ENCODE assay signal across 28 cellular contexts in genomic region chr10:63439607-63440006, GRCh38.
"Had no signal": no experiment of that assay in that cellular context is flagged by ENCODE, and none has a peak within 500 bp of the region (broad histone marks: within the 10 kb centered on the region; RNA-seq: fewer than 3 reads in every experiment).

No MANE protein-coding gene starts in this region.

- FAIRE-seq: keratinocyte had no signal

- H3K4me3 ChIP-seq: hepatocyte, lower lobe of right lung, neural progenitor cell, psoas muscle, right lobe of liver, stomach, testis, thyroid gland, transverse colon, upper lobe of left lung had no signal

- H3K27me3 ChIP-seq: hepatocyte, neural progenitor cell, right lobe of liver, stomach, testis, thyroid gland, transverse colon, upper lobe of left lung had no signal

- H3K9me3 ChIP-seq: lower lobe of right lung, neutrophil, psoas muscle, right lobe of liver, stomach, testis, thyroid gland, transverse colon, upper lobe of left lung had no signal

- ATAC-seq: left cardiac atrium; left lobe of liver; lower lobe of right lung; natural killer cell; right lobe of liver; stimulated activated naive B cell treated with anti-CD40 and anti-IgM and Interleukin-4, amounts not matched to agents 10 μg/mL and 1 μg/mL and 100 μg/mL, for 72 hours; stimulated activated naive CD8-positive, alpha-beta T cell treated with anti-CD3 and anti-CD28 coated beads, Interleukin-15, Interleukin-2, amounts not matched to agents 100 U/mL and 50 U/mL, for 24 hours had no signal

- H3K36me3 ChIP-seq: lower lobe of right lung, neural progenitor cell, neutrophil, right lobe of liver, stomach, thyroid gland, transverse colon, upper lobe of left lung had no signal

- DNase-seq: kidney glomerular epithelial cell; left cardiac atrium; lower lobe of right lung; mammary epithelial cell; mesenchymal stem cell; naive B cell; natural killer cell; nephron progenitor cell; occipital lobe; psoas muscle; right lobe of liver; stimulated activated CD4-positive, alpha-beta T cell treated with anti-CD3 and anti-CD28 coated beads, Interleukin-12 subunit alpha, Interleukin-12 subunit beta, amount 100 ng/mL, for 4 hours; stimulated activated CD4-positive, alpha-beta T cell treated with anti-CD3 and anti-CD28 coated beads, Interleukin-15, amount 100 ng/mL, for 24 hours; stimulated activated CD4-positive, alpha-beta T cell treated with anti-CD3 and anti-CD28 coated beads, Interleukin-2, amount 100 ng/mL, for 24 hours; stimulated activated CD4-positive, alpha-beta T cell treated with anti-CD3 and anti-CD28 coated beads, Interleukin-4, amount 100 ng/mL, for 1 hour; stimulated activated naive B cell treated with anti-CD40 and anti-IgM and Interleukin-4, amounts not matched to agents 10 μg/mL and 1 μg/mL and 100 μg/mL, for 72 hours; stimulated activated naive CD8-positive, alpha-beta T cell treated with anti-CD3 and anti-CD28 coated beads, Interleukin-15, Interleukin-2, amounts not matched to agents 100 U/mL and 50 U/mL, for 24 hours; stomach; testis; thyroid gland; transverse colon; upper lobe of left lung had no signal

- H3K4me2 ChIP-seq: neural progenitor cell had no signal

- H3K9ac ChIP-seq: neural progenitor cell, parathyroid adenoma had no signal

- H2AFZ ChIP-seq: hepatocyte, neural progenitor cell, parathyroid adenoma had no signal

- H3K27ac ChIP-seq: lower lobe of right lung, neural progenitor cell, neutrophil, parathyroid adenoma, psoas muscle, right lobe of liver, stomach, testis, thyroid gland, transverse colon, upper lobe of left lung had no signal
